In genomic region chr18:55522011-55522410, GRCh38 we compare ENCODE assay signal across 8 cellular contexts.
A peak's percentile ranks its signal among the peaks of the same experiment; 100 is the strongest.
DNase-seq lines count a peak whose midpoint lies in the region; ATAC-seq, FAIRE-seq and TF ChIP-seq lines count a peak whose summit lies in the region.

No MANE protein-coding gene starts in this region.

- H3K4me3 Mint-ChIP-seq in endothelial cell (ENCODE audit: unreplicated experiment) (no peak overlapping the region), type B pancreatic cell (no peak overlapping the region)

- peaks cover 54% of the 10 kb centered on the region for H3K4me1 ChIP-seq in Karpas-422 (ENCODE audit: low read length)

- H3K27ac Mint-ChIP-seq in endothelial cell (ENCODE audit: unreplicated experiment) (peak overlapping the region; percentile 58), type B pancreatic cell (no peak overlapping the region)

- H2AFZ ChIP-seq in Karpas-422 (ENCODE audit: low read length) = no peak overlapping the region

- H3K9me2 ChIP-seq in Karpas-422 (replicated peaks; ENCODE audit: insufficient read depth, low read length) = no peaks in the 10 kb centered on the region

- no peaks in the 10 kb centered on the region for H3K27me3 Mint-ChIP-seq in endothelial cell (ENCODE audit: unreplicated experiment)
- no peaks in the 10 kb centered on the region for H3K27me3 Mint-ChIP-seq in type B pancreatic cell

- H3K27me3 ChIP-seq in Karpas-422 (ENCODE audit: low read length) = no peaks in the 10 kb centered on the region

- H3K9ac ChIP-seq in Karpas-422 (ENCODE audit: low read length) = no peak overlapping the region

- DNase-seq in stimulated activated CD4-positive, alpha-beta T cell treated with anti-CD3 and anti-CD28 coated beads, Interleukin-15, amount 100 ng/mL, for 24 hours = peak; percentile 18
- DNase-seq in stimulated activated CD4-positive, alpha-beta T cell treated with anti-CD3 and anti-CD28 coated beads, Interleukin-4, amount 100 ng/mL, for 4 hours = no peak
- DNase-seq in Karpas-422 (peak; percentile 85), endothelial cell (ENCODE audit: low spot score) (peak; percentile 59), type B pancreatic cell (ENCODE audit: extremely low spot score, unreplicated experiment) (no peak), urothelium cell line (ENCODE audit: low spot score) (no peak)
- DNase-seq in NK-92 treated with Interleukin-12 subunit alpha and Interleukin-12 subunit beta, amount 100 ng/mL, for 24 hours (lab: John Stamatoyannopoulos, UW) = no peak

- peak overlapping the region; percentile 36 for H3K27ac ChIP-seq in Karpas-422 (ENCODE audit: low read length)

- H3K79me2 ChIP-seq in Karpas-422 (ENCODE audit: low read length) = peaks cover 96% of the 10 kb centered on the region

- H4K20me1 ChIP-seq in Karpas-422 (ENCODE audit: insufficient read depth, low read depth, low read length) = no peaks in the 10 kb centered on the region

- no peaks in the 10 kb centered on the region for H3K36me3 Mint-ChIP-seq in endothelial cell (ENCODE audit: low read depth, unreplicated experiment)
- peaks cover 3% of the 10 kb centered on the region for H3K36me3 Mint-ChIP-seq in type B pancreatic cell

- FAIRE-seq in urothelium cell line (lab: Jason Lieb, UNC) = no peak

- no peaks in the 10 kb centered on the region for H3K9me3 ChIP-seq in Karpas-422 (ENCODE audit: low read length)

- H3K36me3 ChIP-seq in Karpas-422 (ENCODE audit: insufficient read depth, low read length) = 0 out of 2 replicates have a peak, but pooled peaks cover 19% of the 10 kb centered on the region

- ATAC-seq in HG02970 (IDR thresholded peaks at IDR 0.05; ENCODE audit: low FRiP score, unreplicated experiment) = no peak

- H3K9me3 Mint-ChIP-seq in endothelial cell (ENCODE audit: unreplicated experiment) = no peaks in the 10 kb centered on the region
- no peaks in the 10 kb centered on the region for H3K9me3 Mint-ChIP-seq in type B pancreatic cell

- peak; percentile 62 for TF ChIP-seq CTCF in endothelial cell (IDR thresholded peaks at IDR 0.05; ENCODE audit: unreplicated experiment)
- peak; percentile 64 for TF ChIP-seq CTCF in type B pancreatic cell (conservative IDR thresholded peaks at IDR 0.05)

- H3K4me1 Mint-ChIP-seq in endothelial cell (ENCODE audit: unreplicated experiment) = peaks cover 30% of the 10 kb centered on the region
- peaks cover 5% of the 10 kb centered on the region for H3K4me1 Mint-ChIP-seq in type B pancreatic cell (ENCODE audit: unreplicated experiment)

- H3K4me3 ChIP-seq in Karpas-422 (ENCODE audit: low read length) = no peak overlapping the region

- H3K4me2 ChIP-seq in Karpas-422 (ENCODE audit: low read depth, low read length, poor library complexity, severe bottlenecking) = no peak overlapping the region

Comparison
In these comparisons a context has a peak if more than half of its experiments do, and no peak if none do; other contexts are left out.
1. DNase-seq: peak in stimulated activated CD4-positive, alpha-beta T cell treated with anti-CD3 and anti-CD28 coated beads, Interleukin-15, amount 100 ng/mL, for 24 hours (single experiment), Karpas-422 (single experiment) and endothelial cell (single experiment); none in stimulated activated CD4-positive, alpha-beta T cell treated with anti-CD3 and anti-CD28 coated beads, Interleukin-4, amount 100 ng/mL, for 4 hours (0 of 2), type B pancreatic cell (single experiment), urothelium cell line (single experiment) and NK-92 treated with Interleukin-12 subunit alpha and Interleukin-12 subunit beta, amount 100 ng/mL, for 24 hours (single experiment).